Comparison of ENCODE assay signal across 20 cellular contexts in the genomic region with DNA sequence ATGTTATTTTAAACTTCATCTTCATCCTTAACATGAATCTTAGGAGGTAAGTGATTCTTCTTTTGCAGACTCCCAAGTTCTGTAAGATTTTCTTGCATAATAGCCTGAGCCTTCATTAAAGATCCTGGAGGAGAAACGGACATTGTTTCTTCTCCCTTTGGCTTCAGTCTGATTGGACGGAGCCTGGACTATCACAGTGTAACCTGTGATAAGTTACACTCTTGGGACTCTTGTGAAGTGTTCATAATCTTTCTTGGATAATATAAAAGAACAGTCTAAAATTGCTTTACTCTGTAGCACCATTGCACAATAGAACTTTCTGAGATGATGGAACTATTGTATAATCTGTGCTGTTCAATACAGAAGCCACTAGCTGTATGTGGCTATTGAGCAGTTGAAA.
A peak's percentile ranks its signal among the peaks of the same experiment; 100 is the strongest.
DNase-seq lines count a peak whose midpoint lies in the region; ATAC-seq and TF ChIP-seq lines count a peak whose summit lies in the region.
"Had no signal": no experiment of that assay in that cellular context is flagged by ENCODE, and none has a peak within 500 bp of the region (broad histone marks: within the 10 kb centered on the region; RNA-seq: fewer than 3 reads in every experiment).

No MANE protein-coding gene starts in this region.

- no peaks in the 10 kb centered on the region for H3K27me3 Mint-ChIP-seq in osteocyte (ENCODE audit: unreplicated experiment)
- H3K27me3 Mint-ChIP-seq: CD4-positive, CD25-positive, alpha-beta regulatory T cell had no signal

- H3K4me3 ChIP-seq in SJCRH30: no peak overlapping the region
- no peak overlapping the region for H3K4me3 ChIP-seq in gastroesophageal sphincter
- H3K4me3 ChIP-seq in aorta (ENCODE audit: low read length in 2 of 2): no peak overlapping the region
- H3K4me3 ChIP-seq: BLaER1, HAP-1 had no signal

- H3K36me3 ChIP-seq in SJCRH30 (no peaks in the 10 kb centered on the region), gastroesophageal sphincter (no peaks in the 10 kb centered on the region), aorta (ENCODE audit: control insufficient read depth in 1 of 2, insufficient read depth in 2 of 2, low read length in 1 of 2) (no peaks in the 10 kb centered on the region)
- H3K36me3 ChIP-seq: BLaER1, HAP-1 had no signal

- peaks cover 35% of the 10 kb centered on the region for H3K4me1 ChIP-seq in SJCRH30
- no peaks in the 10 kb centered on the region for H3K4me1 ChIP-seq in gastroesophageal sphincter
- H3K4me1 ChIP-seq in aorta (ENCODE audit: control insufficient read depth in 1 of 2, insufficient read depth in 2 of 2, low read length in 2 of 2): no peaks in the 10 kb centered on the region
- H3K4me1 ChIP-seq: BLaER1, HAP-1 had no signal

- in situ Hi-C loops in KBM-7 (cut with MboI; ENCODE audit: low pct_unique_long_range_greater_than_20kb, low sequenced_read_pairs): no loop called here

- TF ChIP-seq POLR2A in gastroesophageal sphincter (IDR thresholded peaks at IDR 0.05): no peak

- WGBS in gastroesophageal sphincter (ENCODE audit: low coverage in 1 of 2), 2 donors: 71 to 100% methylated on average over 1 of the region's 2 CpGs
- WGBS in aorta, 2 donors: 88 to 90% methylated on average over 2 of the region's 2 CpGs

- no peak overlapping the region for H3K4me3 Mint-ChIP-seq in osteocyte (ENCODE audit: unreplicated experiment)
- H3K4me3 Mint-ChIP-seq: B cell; CD4-positive, CD25-positive, alpha-beta regulatory T cell; CD8-positive, alpha-beta T cell; HFFc6 had no signal

- DNase-seq in SJCRH30: no peak
- DNase-seq in osteocyte (ENCODE audit: extremely low spot score, unreplicated experiment): no peak
- no peak for DNase-seq in aorta
- DNase-seq in KBM-7: no peak
- no peak for DNase-seq in DMS153 (lab: John Stamatoyannopoulos, UW)
- no peak for DNase-seq in activated naive CD4-positive, alpha-beta T cell treated with anti-CD3 and anti-CD28 coated beads, Interleukin-2, amount 50 U/mL, for 16 hours
- DNase-seq: CD4-positive, CD25-positive, alpha-beta regulatory T cell; CD8-positive, alpha-beta T cell; DMS 273 treated with DMSO at 0.1 percent for 48 hours; DMS53; DMS79 treated with DMSO at 0.1 percent for 48 hours; GF-D8; GOT3; HFFc6 had no signal

- TF ChIP-seq CTCF in gastroesophageal sphincter (IDR thresholded peaks at IDR 0.05): no peak
- no peak for TF ChIP-seq CTCF in osteocyte (IDR thresholded peaks at IDR 0.05)

- no peaks in the 10 kb centered on the region for H3K36me3 Mint-ChIP-seq in osteocyte (ENCODE audit: unreplicated experiment)
- H3K36me3 Mint-ChIP-seq: CD8-positive, alpha-beta T cell had no signal

- intact Hi-C loops in aorta (cut with DNase I): no loop called here

- H3K27me3 ChIP-seq in SJCRH30 (no peaks in the 10 kb centered on the region), gastroesophageal sphincter (no peaks in the 10 kb centered on the region), aorta (ENCODE audit: control insufficient read depth in 1 of 2, insufficient read depth in 2 of 2, low read length in 1 of 2) (no peaks in the 10 kb centered on the region)
- H3K27me3 ChIP-seq: BLaER1 had no signal

- H3K4me1 Mint-ChIP-seq in osteocyte (ENCODE audit: unreplicated experiment): peaks cover 54% of the 10 kb centered on the region

- TF ChIP-seq EP300 in gastroesophageal sphincter (IDR thresholded peaks at IDR 0.05): no peak

- H3K27ac Mint-ChIP-seq in osteocyte (ENCODE audit: unreplicated experiment): peak overlapping the region; percentile 62
- H3K27ac Mint-ChIP-seq: B cell; CD4-positive, CD25-positive, alpha-beta regulatory T cell; CD8-positive, alpha-beta T cell; HFFc6 had no signal

- H3K9me3 ChIP-seq in SJCRH30 (replicated peaks): no peaks in the 10 kb centered on the region
- H3K9me3 ChIP-seq in gastroesophageal sphincter: no peaks in the 10 kb centered on the region
- no peaks in the 10 kb centered on the region for H3K9me3 ChIP-seq in aorta (ENCODE audit: control insufficient read depth, low read length)
- H3K9me3 ChIP-seq: BLaER1, HAP-1 had no signal

- peaks cover 8% of the 10 kb centered on the region for H3K9me3 Mint-ChIP-seq in osteocyte (ENCODE audit: unreplicated experiment)
- H3K9me3 Mint-ChIP-seq: CD8-positive, alpha-beta T cell; HFFc6 had no signal

- ATAC-seq in gastroesophageal sphincter (peak; percentile 65), aorta (ENCODE audit: low FRiP score) (peak; percentile 83)
- ATAC-seq: CD8-positive, alpha-beta T cell had no signal

- H3K27ac ChIP-seq in SJCRH30 (peak overlapping the region; percentile 85), gastroesophageal sphincter (no peak overlapping the region), aorta (ENCODE audit: low read depth in 1 of 2, low read length in 2 of 2) (no peak overlapping the region)
- H3K27ac ChIP-seq: 22Rv1, BLaER1, C4-2B had no signal
